ENCODE assay signal across 20 cellular contexts in the genomic region with DNA sequence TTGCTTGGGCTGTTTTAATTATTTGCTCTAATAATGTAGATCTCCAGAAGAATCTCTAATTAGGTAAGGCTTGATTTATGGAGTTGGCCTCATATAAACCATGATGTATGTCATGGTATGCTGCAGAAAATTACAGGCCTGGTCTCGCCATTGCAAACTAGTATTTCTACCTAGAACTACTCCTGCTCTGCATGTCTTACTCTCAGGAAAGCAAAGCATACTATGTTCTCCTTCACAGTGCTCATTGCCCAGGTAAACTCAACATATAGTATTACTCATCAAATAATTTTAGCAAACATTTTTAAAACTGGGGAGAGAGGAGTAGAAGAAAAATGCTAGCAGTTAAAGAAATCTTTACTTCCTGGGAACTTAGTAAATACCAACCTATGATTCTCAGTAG.
DNase-seq lines count a peak whose midpoint lies in the region; ATAC-seq and TF ChIP-seq lines count a peak whose summit lies in the region.
"Had no signal": no experiment of that assay in that cellular context is flagged by ENCODE, and none has a peak within 500 bp of the region (broad histone marks: within the 10 kb centered on the region; RNA-seq: fewer than 3 reads in every experiment).

No MANE protein-coding gene starts in this region.

- H3K79me2 ChIP-seq in smooth muscle cell (ENCODE audit: low read depth) = no peaks in the 10 kb centered on the region

- H3K4me1 Mint-ChIP-seq in HFFc6 (ENCODE audit: low read depth) = peaks cover 39% of the 10 kb centered on the region
- H3K4me1 Mint-ChIP-seq in activated CD4-positive, alpha-beta T cell treated with anti-CD3 and anti-CD28 coated beads for 36 hours = no peaks in the 10 kb centered on the region
- H3K4me1 Mint-ChIP-seq: activated CD8-positive, alpha-beta memory T cell treated with anti-CD3 and anti-CD28 coated beads, Interleukin-2, amount 10 ng/mL, durations not matched to agents 7 days and 5 days had no signal

- H3K27me3 Mint-ChIP-seq in HFFc6 (ENCODE audit: insufficient read depth) = no peaks in the 10 kb centered on the region; the same call in 1 of the 2 replicates
- no peaks in the 10 kb centered on the region for H3K27me3 Mint-ChIP-seq in activated CD4-positive, alpha-beta T cell treated with anti-CD3 and anti-CD28 coated beads for 36 hours
- H3K27me3 Mint-ChIP-seq: activated CD4-positive, alpha-beta T cell treated with anti-CD3 and anti-CD28 coated beads, Interleukin-2, amount 10 ng/mL, durations not matched to agents 24 days and 14 days; activated CD8-positive, alpha-beta memory T cell treated with anti-CD3 and anti-CD28 coated beads, Interleukin-2, amount 10 ng/mL, durations not matched to agents 7 days and 5 days; activated naive CD4-positive, alpha-beta T cell treated with anti-CD3 and anti-CD28 coated beads, Interleukin-2, amount 50 U/mL, for 24 hours; naive thymus-derived CD8-positive, alpha-beta T cell; T-cell had no signal

- CTCF ChIA-PET in activated CD4-positive, alpha-beta T cell treated with anti-CD3 and anti-CD28 coated beads for 36 hours (lab: Charles Lee) = interaction anchor here (1.1 kb wide), 1 partner anchor 34 kb away, joined by 4 read pairs; no protein-coding TSS in a partner anchor

- no peaks in the 10 kb centered on the region for H3K36me3 Mint-ChIP-seq in HFFc6 (ENCODE audit: low read depth)
- H3K36me3 Mint-ChIP-seq in activated CD4-positive, alpha-beta T cell treated with anti-CD3 and anti-CD28 coated beads for 36 hours (ENCODE audit: low read depth) = peaks cover 9% of the 10 kb centered on the region

- H3K36me3 ChIP-seq in adrenal gland (replicated peaks in 1 of 2) (no peaks in the 10 kb centered on the region), smooth muscle cell (ENCODE audit: low read depth) (no peaks in the 10 kb centered on the region)
- H3K36me3 ChIP-seq: pancreas had no signal

- peak; percentile 42 for ATAC-seq in foreskin keratinocyte
- ATAC-seq in activated CD4-positive, alpha-beta T cell treated with anti-CD3 and anti-CD28 coated beads for 36 hours = no peak
- ATAC-seq: activated CD8-positive, alpha-beta memory T cell treated with anti-CD3 and anti-CD28 coated beads, Interleukin-2, amount 10 ng/mL, durations not matched to agents 7 days and 5 days; naive thymus-derived CD8-positive, alpha-beta T cell; sciatic nerve; T-cell had no signal

- H3F3A ChIP-seq in smooth muscle cell (ENCODE audit: low read depth) = no peaks in the 10 kb centered on the region

- H3K27ac ChIP-seq in adrenal gland (peak overlapping the region in 3 of 5 donors; percentile 36 to 59 (median 58)), foreskin keratinocyte (peak overlapping the region; percentile 39), smooth muscle cell (ENCODE audit: low read depth) (peak overlapping the region; percentile 87)
- H3K27ac ChIP-seq: HL-60 had no signal

- H3K4me2 ChIP-seq in smooth muscle cell = peak overlapping the region; percentile 12

- no peaks in the 10 kb centered on the region for H4K20me1 ChIP-seq in smooth muscle cell (ENCODE audit: low read depth)

- H3K4me1 ChIP-seq in adrenal gland (replicated peaks in 1 of 2) = peaks cover 14 to 44% of the 10 kb centered on the region in 2 donors
- peaks cover 19% of the 10 kb centered on the region for H3K4me1 ChIP-seq in foreskin keratinocyte
- H3K4me1 ChIP-seq in smooth muscle cell (ENCODE audit: low read depth) = no peaks in the 10 kb centered on the region

- TF ChIP-seq CTCF in HFFc6 (IDR thresholded peaks at IDR 0.05) (no peak), adrenal gland (IDR thresholded peaks at IDR 0.05) (no peak), foreskin keratinocyte (conservative IDR thresholded peaks at IDR 0.05) (no peak), smooth muscle cell (IDR thresholded peaks at IDR 0.05; ENCODE audit: borderline replicate concordance, insufficient read depth, poor library complexity, severe bottlenecking) (no peak)

- no peaks in the 10 kb centered on the region for H3K27me3 ChIP-seq in adrenal gland
- no peaks in the 10 kb centered on the region for H3K27me3 ChIP-seq in foreskin keratinocyte
- H3K27me3 ChIP-seq in smooth muscle cell (ENCODE audit: low read depth) = no peaks in the 10 kb centered on the region
- H3K27me3 ChIP-seq: pancreas had no signal

- peak overlapping the region; percentile 91 for H3K27ac Mint-ChIP-seq in HFFc6
- no peak overlapping the region for H3K27ac Mint-ChIP-seq in activated CD4-positive, alpha-beta T cell treated with anti-CD3 and anti-CD28 coated beads for 36 hours
- H3K27ac Mint-ChIP-seq: activated CD4-positive, alpha-beta T cell treated with anti-CD3 and anti-CD28 coated beads, Interleukin-2, amount 10 ng/mL, durations not matched to agents 24 days and 14 days; activated CD8-positive, alpha-beta memory T cell treated with anti-CD3 and anti-CD28 coated beads, Interleukin-2, amount 10 ng/mL, durations not matched to agents 7 days and 5 days; activated naive CD4-positive, alpha-beta T cell treated with anti-CD3 and anti-CD28 coated beads, Interleukin-2, amount 50 U/mL, for 24 hours; naive thymus-derived CD8-positive, alpha-beta T cell; T-cell had no signal

- H3K9me3 Mint-ChIP-seq in HFFc6 = no peaks in the 10 kb centered on the region
- no peaks in the 10 kb centered on the region for H3K9me3 Mint-ChIP-seq in activated CD4-positive, alpha-beta T cell treated with anti-CD3 and anti-CD28 coated beads for 36 hours (ENCODE audit: low read depth)
- H3K9me3 Mint-ChIP-seq: activated CD4-positive, alpha-beta T cell treated with anti-CD3 and anti-CD28 coated beads, Interleukin-2, amount 10 ng/mL, durations not matched to agents 24 days and 14 days; activated naive CD4-positive, alpha-beta T cell treated with anti-CD3 and anti-CD28 coated beads, Interleukin-2, amount 50 U/mL, for 24 hours; naive thymus-derived CD8-positive, alpha-beta T cell; T-cell had no signal

- H3K9me3 ChIP-seq in adrenal gland (replicated peaks in 1 of 3) (no peaks in the 10 kb centered on the region), smooth muscle cell (replicated peaks; ENCODE audit: low read depth) (no peaks in the 10 kb centered on the region)
- H3K9me3 ChIP-seq: pancreas had no signal

- no peak for DNase-seq in HFFc6
- DNase-seq in adrenal gland = no peak
- peak in 1 of 2 donors; percentile 61 for DNase-seq in foreskin keratinocyte
- DNase-seq in smooth muscle cell (lab: John Stamatoyannopoulos, UW; ENCODE audit: unreplicated experiment) = no peak
- no peak for DNase-seq in NK-92 treated with Interleukin-12 subunit alpha and Interleukin-12 subunit beta, amount 100 ng/mL, for 24 hours (lab: John Stamatoyannopoulos, UW)
- no peak for DNase-seq in activated CD4-positive, alpha-beta T cell treated with anti-CD3 and anti-CD28 coated beads for 36 hours
- DNase-seq in activated CD8-positive, alpha-beta memory T cell treated with anti-CD3 and anti-CD28 coated beads, Interleukin-2, amount 50 U/mL, for 48 hours = no peak
- DNase-seq in 8988T = no peak
- DNase-seq: activated CD4-positive, alpha-beta T cell treated with anti-CD3 and anti-CD28 coated beads, Interleukin-2, amount 10 ng/mL, durations not matched to agents 24 days and 14 days; activated CD8-positive, alpha-beta memory T cell treated with anti-CD3 and anti-CD28 coated beads, Interleukin-2, amount 10 ng/mL, durations not matched to agents 7 days and 5 days; effector memory CD4-positive, alpha-beta T cell; glutamatergic neuron; left cardiac atrium; naive thymus-derived CD8-positive, alpha-beta T cell; NCI-H510A; pancreas; T-cell had no signal

- WGBS in adrenal gland, 4 donors = 93 to 100% (median 98%) methylated on average over 1 of the region's 1 CpG
- WGBS in smooth muscle cell (ENCODE audit: low lambda C conversion rate) = 74% methylated on average over 1 of the region's 1 CpG

- POLR2A ChIA-PET in activated CD4-positive, alpha-beta T cell treated with anti-CD3 and anti-CD28 coated beads for 36 hours (lab: Charles Lee) = no interaction called here

- intact Hi-C loops in adrenal gland (cut with DNase I) = no loop called here
- intact Hi-C loops in activated CD4-positive, alpha-beta T cell treated with anti-CD3 and anti-CD28 coated beads for 36 hours (cut with DNase I, micrococcal nuclease) = no loop called here

- H3K4me3 ChIP-seq in adrenal gland (no peak overlapping the region), smooth muscle cell (no peak overlapping the region)
- H3K4me3 ChIP-seq: pancreas had no signal

- no peak overlapping the region for H2AFZ ChIP-seq in smooth muscle cell (ENCODE audit: low read depth)

- TF ChIP-seq POLR2A in adrenal gland (IDR thresholded peaks at IDR 0.05) = no peak

- H3K9ac ChIP-seq in smooth muscle cell (ENCODE audit: low read depth) = peak overlapping the region; percentile 52

- H3K4me3 Mint-ChIP-seq in HFFc6 = peak overlapping the region; percentile 7; the same call in 1 of the 2 replicates
- no peak overlapping the region for H3K4me3 Mint-ChIP-seq in activated CD4-positive, alpha-beta T cell treated with anti-CD3 and anti-CD28 coated beads for 36 hours
- H3K4me3 Mint-ChIP-seq: activated CD4-positive, alpha-beta T cell treated with anti-CD3 and anti-CD28 coated beads, Interleukin-2, amount 10 ng/mL, durations not matched to agents 24 days and 14 days; activated CD8-positive, alpha-beta memory T cell treated with anti-CD3 and anti-CD28 coated beads, Interleukin-2, amount 10 ng/mL, durations not matched to agents 7 days and 5 days; activated naive CD4-positive, alpha-beta T cell treated with anti-CD3 and anti-CD28 coated beads, Interleukin-2, amount 50 U/mL, for 24 hours; naive thymus-derived CD8-positive, alpha-beta T cell; T-cell had no signal
